In genomic region chr6:134446228-134446848, GRCh38 we compare ENCODE assay signal across 10 cellular contexts.
DNase-seq lines count a peak whose midpoint lies in the region; ATAC-seq and TF ChIP-seq lines count a peak whose summit lies in the region.
"Had no signal": no experiment of that assay in that cellular context is flagged by ENCODE, and none has a peak within 500 bp of the region (broad histone marks: within the 10 kb centered on the region; RNA-seq: fewer than 3 reads in every experiment).

No MANE protein-coding gene starts in this region.

- no peak overlapping the region for H4K5ac ChIP-seq in H9 (ENCODE audit: insufficient read length, low read depth, low read length)

- H3K27me3 ChIP-seq in H9 (ENCODE audit: insufficient read depth, low read length) = no peaks in the 10 kb centered on the region

- H3K14ac ChIP-seq in H9 (ENCODE audit: insufficient read depth, low read length) = no peak overlapping the region

- H2BK20ac ChIP-seq in H9 (ENCODE audit: low read depth, low read length, poor library complexity, severe bottlenecking) = no peak overlapping the region

- DNase-seq in H9 = no peak
- DNase-seq in SK-MEL-5 (ENCODE audit: low read depth, low spot score) = peak; percentile 78
- DNase-seq in fibroblast of gingiva (ENCODE audit: low read depth) = peak; percentile 90
- peak; percentile 71 for DNase-seq in retinal pigment epithelial cell (ENCODE audit: low read depth)
- no peak for DNase-seq in SK-N-DZ (ENCODE audit: low spot score)
- DNase-seq in NCI-H2081 (lab: John Stamatoyannopoulos, UW) = no peak
- DNase-seq: left cardiac atrium, NCI-H1048, SW 1271 had no signal

- H3K79me2 ChIP-seq in H9 (ENCODE audit: insufficient read depth, low read length) = no peaks in the 10 kb centered on the region

- H3K4me3 ChIP-seq in retinal pigment epithelial cell (ENCODE audit: low read length) = no peak overlapping the region

- ATAC-seq in GM18870 (IDR thresholded peaks at IDR 0.05; ENCODE audit: unreplicated experiment) = no peak
- ATAC-seq: left cardiac atrium had no signal

- no peaks in the 10 kb centered on the region for H3K9me3 ChIP-seq in H9 (ENCODE audit: control insufficient read depth, low read depth, low read length)

- H3K9me3 Mint-ChIP-seq in H9 = no peaks in the 10 kb centered on the region

- H4K8ac ChIP-seq in H9 (replicated peaks; ENCODE audit: insufficient read length, low read depth, low read length) = no peak overlapping the region

- peaks cover 1 to 2% of the 10 kb centered on the region in 2 experiments; a peak in 2 of 4 replicates for H3K4me1 Mint-ChIP-seq in H9

- H2AFZ ChIP-seq in H9 (ENCODE audit: low read length) = no peak overlapping the region

- no peak overlapping the region for H3K56ac ChIP-seq in H9 (ENCODE audit: insufficient read length, low read depth, low read length)

- no CpG with 5 or more reads among the region's 6 CpGs for WGBS in H9 (ENCODE audit: extremely low coverage, insufficient read length, low lambda C conversion rate)

- H2BK120ac ChIP-seq in H9 (ENCODE audit: low read depth, low read length, poor library complexity, severe bottlenecking) = no peak overlapping the region

- in situ Hi-C loops in SK-MEL-5 (cut with HindIII; ENCODE audit: low pct_unique_long_range_greater_than_20kb, low sequenced_read_pairs) = no loop called here

- H2BK12ac ChIP-seq in H9 (ENCODE audit: insufficient read length, low read depth, low read length) = no peak overlapping the region

- no peak overlapping the region for H3K4me3 Mint-ChIP-seq in H9

- no peak overlapping the region for H3K4ac ChIP-seq in H9 (ENCODE audit: low read depth, low read length)

- no peaks in the 10 kb centered on the region for H4K20me1 ChIP-seq in H9 (ENCODE audit: control insufficient read depth, insufficient read depth, insufficient read length)

- no peak overlapping the region for H3K27ac ChIP-seq in H9 (ENCODE audit: insufficient read length, low read depth, low read length)

- no peak overlapping the region for H3K23ac ChIP-seq in H9 (ENCODE audit: insufficient read length, low read depth, low read length)

- no peaks in the 10 kb centered on the region for H3K23me2 ChIP-seq in H9 (ENCODE audit: insufficient read length, low read depth, low read length, poor library complexity, severe bottlenecking)

- H3K27me3 Mint-ChIP-seq in H9 (ENCODE audit: low read depth) = no peaks in the 10 kb centered on the region

- H4K91ac ChIP-seq in H9 (ENCODE audit: insufficient read length, low read depth, low read length) = no peak overlapping the region

- TF ChIP-seq CTCF in H9 (conservative IDR thresholded peaks at IDR 0.05) = peak; percentile 34
- TF ChIP-seq CTCF in retinal pigment epithelial cell (conservative IDR thresholded peaks at IDR 0.05; ENCODE audit: low read depth, low read length) = no peak

- no peak overlapping the region for H2BK15ac ChIP-seq in H9 (ENCODE audit: low read depth, low read length)

- no peak overlapping the region for H3K18ac ChIP-seq in H9 (ENCODE audit: insufficient read length, low read depth, low read length)

- no peak overlapping the region for H3K4me2 ChIP-seq in H9 (ENCODE audit: insufficient read depth, insufficient read length, low read length)

- no peak overlapping the region for H2AK5ac ChIP-seq in H9 (ENCODE audit: insufficient read length, low read length)

- H2BK5ac ChIP-seq in H9 (ENCODE audit: insufficient read length, low read length) = no peak overlapping the region

- H3K27ac Mint-ChIP-seq in H9 = no peak overlapping the region

- no peak overlapping the region for H3T11ph ChIP-seq in H9 (ENCODE audit: low read length)

- H3K36me3 Mint-ChIP-seq in H9 (ENCODE audit: insufficient read depth in 1 of 3, low read depth in 3 of 3) = no peaks in the 10 kb centered on the region

- no peaks in the 10 kb centered on the region for H3K79me1 ChIP-seq in H9 (ENCODE audit: insufficient read depth, low read depth, low read length, poor library complexity, severe bottlenecking)

- H3K4me1 ChIP-seq in H9 (ENCODE audit: insufficient read depth, low read length) = no peaks in the 10 kb centered on the region

- no peak overlapping the region for H3K9ac ChIP-seq in H9 (ENCODE audit: extremely low read depth, insufficient read length, low read length)

Comparison
In these comparisons a context has a peak if more than half of its experiments do, and no peak if none do; other contexts are left out.
1. DNase-seq: peak in SK-MEL-5 (single experiment), fibroblast of gingiva (single experiment) and retinal pigment epithelial cell (single experiment); none in H9 (single experiment), SK-N-DZ (single experiment) and NCI-H2081 (0 of 2).